ENCODE assay signal across 27 cellular contexts in genomic region chr5:11997942-11998341, GRCh38.
"Had no signal": no experiment of that assay in that cellular context is flagged by ENCODE, and none has a peak within 500 bp of the region (broad histone marks: within the 10 kb centered on the region; RNA-seq: fewer than 3 reads in every experiment).

No MANE protein-coding gene starts in this region.

- H3K9me3 ChIP-seq: testis, thoracic aorta, thyroid gland, tibial artery, transverse colon, upper lobe of left lung, upper lobe of right lung, uterus, vagina had no signal

- ATAC-seq: stimulated activated effector memory CD8-positive, alpha-beta T cell treated with anti-CD3 and anti-CD28 coated beads, Interleukin-12 subunit alpha, Interleukin-12 subunit beta, amount 100 ng/mL, for 72 hours; stimulated activated memory B cell treated with anti-CD40 and anti-IgM and Interleukin-4, amounts not matched to agents 10 μg/mL and 1 μg/mL and 100 μg/mL, for 72 hours; stimulated activated naive B cell treated with anti-CD40 and anti-IgM and Interleukin-4, amounts not matched to agents 10 μg/mL and 1 μg/mL and 100 μg/mL, for 72 hours; stimulated activated naive CD8-positive, alpha-beta T cell treated with anti-CD3 and anti-CD28 coated beads, Interleukin-15, amount 100 ng/mL, for 72 hours; stimulated activated naive CD8-positive, alpha-beta T cell treated with anti-CD3 and anti-CD28 coated beads, Interleukin-15, Interleukin-2, amounts not matched to agents 100 U/mL and 50 U/mL, for 24 hours; upper lobe of right lung had no signal

- H3K27ac ChIP-seq: stomach, suprapubic skin, testis, thoracic aorta, thyroid gland, tibial artery, tibial nerve, transverse colon, upper lobe of left lung, upper lobe of right lung, uterus, vagina had no signal

- H3K27me3 ChIP-seq: stomach, suprapubic skin, testis, thyroid gland, tibial artery, tibial nerve, transverse colon, upper lobe of left lung, upper lobe of right lung, uterus, vagina had no signal

- H3K4me1 ChIP-seq: stomach, suprapubic skin, testis, thyroid gland, tibial artery, tibial nerve, transverse colon, upper lobe of left lung, upper lobe of right lung, uterus, vagina had no signal

- DNase-seq: stimulated activated CD4-positive, alpha-beta T cell treated with anti-CD3 and anti-CD28 coated beads, Interleukin-2, amount 100 ng/mL, for 48 hours; stimulated activated CD4-positive, alpha-beta T cell treated with anti-CD3 and anti-CD28 coated beads, Interleukin-4, amount 100 ng/mL, for 1 hour; stimulated activated CD4-positive, alpha-beta T cell treated with anti-CD3 and anti-CD28 coated beads, Interleukin-4, amount 100 ng/mL, for 24 hours; stimulated activated CD4-positive, alpha-beta T cell treated with anti-CD3 and anti-CD28 coated beads, Interleukin-4, amount 100 ng/mL, for 4 hours; stimulated activated CD8-positive, alpha-beta memory T cell treated with anti-CD3 and anti-CD28 coated beads, Interleukin-4, amount 100 ng/mL, for 48 hours; stimulated activated naive B cell treated with anti-CD40 and anti-IgM and Interleukin-4, amounts not matched to agents 10 μg/mL and 1 μg/mL and 100 μg/mL, for 72 hours; stimulated activated naive CD4-positive, alpha-beta T cell; stimulated activated naive CD4-positive, alpha-beta T cell treated with Interleukin-2 at 50 U/mL for 16 hours; stimulated activated naive CD8-positive, alpha-beta T cell treated with anti-CD3 and anti-CD28 coated beads, Interleukin-15, amount 100 ng/mL, for 72 hours; stimulated activated naive CD8-positive, alpha-beta T cell treated with anti-CD3 and anti-CD28 coated beads, Interleukin-15, Interleukin-2, amounts not matched to agents 100 U/mL and 50 U/mL, for 24 hours; stomach; substantia nigra; testis; thyroid gland; tibial artery; transverse colon; trophoblast cell; upper lobe of left lung; upper lobe of right lung; uterus had no signal

- H3K36me3 ChIP-seq: stomach, suprapubic skin, thoracic aorta, thyroid gland, tibial artery, tibial nerve, transverse colon, upper lobe of left lung, upper lobe of right lung, uterus, vagina had no signal

- FAIRE-seq: urothelium cell line had no signal

- H3K4me3 ChIP-seq: stomach, suprapubic skin, testis, thoracic aorta, thyroid gland, tibial artery, tibial nerve, transverse colon, upper lobe of left lung, upper lobe of right lung, uterus, vagina had no signal
